Comparison of ENCODE assay signal across 6 cellular contexts in genomic region chrX:13480780-13481179, GRCh38.
DNase-seq lines count a peak whose midpoint lies in the region; ATAC-seq, FAIRE-seq and TF ChIP-seq lines count a peak whose summit lies in the region.
"Not testable (repeated sequence)": the region's sequence is repeated elsewhere in the genome, so short reads cannot be mapped to it uniquely, and the experiment has no call there.

No MANE protein-coding gene starts in this region.

- H2BK15ac ChIP-seq in H1 (ENCODE audit: low read length): not testable (repeated sequence)

- not testable (repeated sequence) for TF ChIP-seq CTCF in HEK293 (tag by site-specific recombination; IDR thresholded peaks at IDR 0.05); K562 (IDR thresholded peaks at IDR 0.05 in 2 of 3, conservative IDR thresholded peaks at IDR 0.05 in 1 of 3; ENCODE audit: insufficient read depth in 2 of 3, low read depth in 1 of 3, low read length in 3 of 3); H1 (IDR thresholded peaks at IDR 0.05; ENCODE audit: control extremely low read depth in 1 of 3, insufficient read depth in 1 of 3, low read depth in 1 of 3, low read length in 3 of 3); endothelial cell of umbilical vein (IDR thresholded peaks at IDR 0.05; ENCODE audit: extremely low read depth in 1 of 2, insufficient read depth in 1 of 2, low read depth in 1 of 2, low read length in 2 of 2)

- TF ChIP-seq POLR2A in K562 (conservative IDR thresholded peaks at IDR 0.05); H1 (IDR thresholded peaks at IDR 0.05; ENCODE audit: control extremely low read depth in 1 of 2, low read depth in 2 of 2, low read length in 2 of 2); endothelial cell of umbilical vein (IDR thresholded peaks at IDR 0.05; ENCODE audit: low read depth, low read length): not testable (repeated sequence)

- POLR2A ChIA-PET in HEK293 (lab: Yijun Ruan, JAX); K562 (lab: Yijun Ruan, JAX); H1 (lab: Charles Lee; ENCODE audit: partially characterized antibody); endothelial cell of umbilical vein (lab: Charles Lee): not testable (repeated sequence)

- BruUV-seq in K562 (replicated peaks; lab: Mats Ljungman, UMichigan); endothelial cell of umbilical vein (replicated peaks; lab: Mats Ljungman, UMichigan): not testable (repeated sequence)

- not testable (repeated sequence) for H3K9ac ChIP-seq in K562 (ENCODE audit: insufficient read depth in 1 of 2, low read depth in 2 of 2, low read length in 2 of 2); H1 (replicated peaks in 1 of 4; ENCODE audit: extremely low read depth in 1 of 4, low read depth in 3 of 4, low read length in 3 of 4); endothelial cell of umbilical vein (replicated peaks; ENCODE audit: extremely low read depth, insufficient read depth, low read length)

- dilution Hi-C loops in endothelial cell of umbilical vein (cut with MboI; ENCODE audit: extremely low pct_ligation_motif_present, low sequenced_read_pairs): not testable (repeated sequence)

- not testable (repeated sequence) for H4K20me1 ChIP-seq in K562 (replicated peaks; ENCODE audit: control insufficient read depth, insufficient read depth, low read length); H1 (replicated peaks in 1 of 2; ENCODE audit: control insufficient read depth in 1 of 2, insufficient read depth in 2 of 2, low read length in 2 of 2); endothelial cell of umbilical vein (replicated peaks; ENCODE audit: control insufficient read depth, extremely low read depth, insufficient read depth, low read length)

- not testable (repeated sequence) for H3K27me3 ChIP-seq in K562 (ENCODE audit: control insufficient read depth in 2 of 2, insufficient read depth in 2 of 2, low read length in 2 of 2); H1 (replicated peaks in 1 of 4; ENCODE audit: control insufficient read depth in 3 of 4, extremely low read depth in 1 of 4, insufficient read depth in 3 of 4, low read length in 3 of 4); endothelial cell of umbilical vein (ENCODE audit: control insufficient read depth in 2 of 2, insufficient read depth in 2 of 2, low read length in 2 of 2); small intestine (ENCODE audit: control insufficient read depth in 2 of 2, insufficient read depth in 2 of 2, low read length in 2 of 2)

- not testable (repeated sequence) for H2AFZ ChIP-seq in K562 (ENCODE audit: low read depth, low read length); H1 (ENCODE audit: low read length); endothelial cell of umbilical vein (ENCODE audit: low read depth, low read length)

- H3K27ac ChIP-seq in HEK293 (ENCODE audit: extremely low read depth, low read depth, low read length); K562 (ENCODE audit: extremely low read depth, low read depth, low read length); H1 (ENCODE audit: low read depth, low read length); endothelial cell of umbilical vein (ENCODE audit: insufficient read depth, low read depth, low read length); small intestine (ENCODE audit: low read depth in 1 of 2, low read length in 1 of 2): not testable (repeated sequence)

- H4K91ac ChIP-seq in H1 (replicated peaks; ENCODE audit: insufficient read length, low read length): not testable (repeated sequence)

- not testable (repeated sequence) for H3K4me3 ChIP-seq in HEK293 (ENCODE audit: low read depth, low read length); K562; H1 (ENCODE audit: extremely low read depth in 1 of 4, insufficient read depth in 2 of 4, low read depth in 3 of 4, low read length in 4 of 4); endothelial cell of umbilical vein (replicated peaks in 1 of 3; ENCODE audit: insufficient read depth in 1 of 3, low read depth in 1 of 3, low read length in 3 of 3); small intestine (ENCODE audit: low read depth in 1 of 2, low read length in 2 of 2)

- ATAC-seq in K562: not testable (repeated sequence)

- H4K8ac ChIP-seq in H1 (ENCODE audit: extremely low read depth, insufficient read depth, low read length): not testable (repeated sequence)

- H3K79me1 ChIP-seq in H1 (ENCODE audit: low read depth, low read length): not testable (repeated sequence)

- not testable (repeated sequence) for H3K4me1 ChIP-seq in HEK293 (ENCODE audit: control insufficient read depth, insufficient read depth, low read length); K562 (replicated peaks in 1 of 2; ENCODE audit: control insufficient read depth in 2 of 2, insufficient read depth in 2 of 2, low read length in 2 of 2); H1 (replicated peaks in 1 of 4; ENCODE audit: control insufficient read depth in 3 of 4, insufficient read depth in 4 of 4, low read length in 3 of 4); endothelial cell of umbilical vein (ENCODE audit: control insufficient read depth, extremely low read depth, insufficient read depth, low read length); small intestine (ENCODE audit: control insufficient read depth in 2 of 2, insufficient read depth in 1 of 2, low read depth in 1 of 2, low read length in 1 of 2)

- not testable (repeated sequence) for DNase-seq in K562 (ENCODE audit: extremely low read depth in 1 of 4, low spot score in 3 of 4); H1 (ENCODE audit: low read depth in 1 of 2, low spot score in 2 of 2); endothelial cell of umbilical vein (ENCODE audit: low read depth, low spot score); small intestine

- H3K23me2 ChIP-seq in H1 (ENCODE audit: low read depth, low read length): not testable (repeated sequence)

- not testable (repeated sequence) for H3K4me1 Mint-ChIP-seq in activated naive CD4-positive, alpha-beta T cell treated with anti-CD3 and anti-CD28 coated beads, Interleukin-2, amount 50 U/mL, for 24 hours

- not testable (repeated sequence) for H2AK5ac ChIP-seq in H1 (ENCODE audit: low read depth, low read length)

- 3% methylated on average over 2 of the region's 2 CpGs for WGBS in K562 (ENCODE audit: insufficient coverage, low coverage, missing lambda C conversion rate)
- WGBS in H1 (ENCODE audit: extremely low coverage in 1 of 2, insufficient coverage in 1 of 2, insufficient read length in 1 of 2, insufficient replicate concordance in 2 of 2, low coverage in 1 of 2, low lambda C conversion rate in 2 of 2, missing lambda C conversion rate in 1 of 2), 2 experiments: no CpG with 5 or more reads among the region's 2 CpGs
- WGBS in small intestine, 3 donors: 75 to 100% (median 85%) methylated on average over 2 of the region's 2 CpGs

- H3K4me2 ChIP-seq in K562 (ENCODE audit: insufficient read depth, low read length); H1 (ENCODE audit: insufficient read depth in 1 of 2, low read depth in 2 of 2, low read length in 2 of 2); endothelial cell of umbilical vein (ENCODE audit: insufficient read depth, low read length): not testable (repeated sequence)

- H3K9me3 ChIP-seq in HEK293 (ENCODE audit: control insufficient read depth, insufficient read depth, low read depth, low read length); K562 (replicated peaks; ENCODE audit: control insufficient read depth, insufficient read depth, low read depth, low read length); H1 (ENCODE audit: insufficient read depth in 2 of 2, low read depth in 1 of 2, low read length in 1 of 2); endothelial cell of umbilical vein (replicated peaks; ENCODE audit: control insufficient read depth, insufficient read depth, low read length); small intestine (ENCODE audit: control insufficient read depth, low read depth): not testable (repeated sequence)

- H2BK20ac ChIP-seq in H1 (ENCODE audit: low read length): not testable (repeated sequence)

- H3K9me3 Mint-ChIP-seq in activated naive CD4-positive, alpha-beta T cell treated with anti-CD3 and anti-CD28 coated beads, Interleukin-2, amount 50 U/mL, for 24 hours: not testable (repeated sequence)

- H3K14ac ChIP-seq in H1 (ENCODE audit: insufficient read length): not testable (repeated sequence)

- H3K18ac ChIP-seq in H1 (ENCODE audit: extremely low read depth, low read length): not testable (repeated sequence)

- H3K36me3 Mint-ChIP-seq in activated naive CD4-positive, alpha-beta T cell treated with anti-CD3 and anti-CD28 coated beads, Interleukin-2, amount 50 U/mL, for 24 hours: not testable (repeated sequence)

- not testable (repeated sequence) for H3K23ac ChIP-seq in H1 (ENCODE audit: insufficient read length)

- H3K27ac Mint-ChIP-seq in activated naive CD4-positive, alpha-beta T cell treated with anti-CD3 and anti-CD28 coated beads, Interleukin-2, amount 50 U/mL, for 24 hours: peak overlapping the region; percentile 35

- H3K4ac ChIP-seq in H1 (replicated peaks; ENCODE audit: insufficient read length, low read depth, low read length): not testable (repeated sequence)

- not testable (repeated sequence) for H4K5ac ChIP-seq in H1 (ENCODE audit: insufficient read length, low read depth, low read length)

- in situ Hi-C loops in K562 (cut with MboI): loop anchor here (25.0 kb wide), 1 partner anchor 668 kb away; no protein-coding TSS in a partner anchor

- CTCF ChIA-PET in HEK293 (lab: Yijun Ruan, JAX): interaction anchor here (0.7 kb wide), 3 partner anchors 9 to 534 kb away, joined by 3 read pairs; no protein-coding TSS in a partner anchor
- CTCF ChIA-PET in K562 (lab: Yijun Ruan, JAX; ENCODE audit: low intra/inter-chr PET ratio); H1 (lab: Charles Lee; ENCODE audit: partially characterized antibody); endothelial cell of umbilical vein (lab: Charles Lee): not testable (repeated sequence)

- not testable (repeated sequence) for H3K56ac ChIP-seq in H1 (replicated peaks; ENCODE audit: insufficient read length, low read depth, low read length)

- H3K27me3 Mint-ChIP-seq in activated naive CD4-positive, alpha-beta T cell treated with anti-CD3 and anti-CD28 coated beads, Interleukin-2, amount 50 U/mL, for 24 hours: not testable (repeated sequence)

- not testable (repeated sequence) for H2BK12ac ChIP-seq in H1 (ENCODE audit: low read depth, low read length)

- TF ChIP-seq EP300 in K562 (IDR thresholded peaks at IDR 0.05; ENCODE audit: low read length); H1 (IDR thresholded peaks at IDR 0.05; ENCODE audit: borderline replicate concordance in 1 of 2, low read depth in 2 of 2, low read length in 2 of 2): not testable (repeated sequence)

- not testable (repeated sequence) for H3K4me3 Mint-ChIP-seq in activated naive CD4-positive, alpha-beta T cell treated with anti-CD3 and anti-CD28 coated beads, Interleukin-2, amount 50 U/mL, for 24 hours

- H3K79me2 ChIP-seq in K562 (ENCODE audit: control insufficient read depth, insufficient read depth, low read length); H1 (ENCODE audit: control insufficient read depth in 1 of 2, insufficient read depth in 2 of 2, low read length in 2 of 2); endothelial cell of umbilical vein (ENCODE audit: control insufficient read depth, insufficient read depth, low read length): not testable (repeated sequence)

- intact Hi-C loops in K562 (cut with micrococcal nuclease): loop anchor here (10.0 kb wide), 3 partner anchors 126 to 656 kb away; no protein-coding TSS in a partner anchor
- intact Hi-C loops in endothelial cell of umbilical vein (cut with micrococcal nuclease): not testable (repeated sequence)

- not testable (repeated sequence) for FAIRE-seq in K562 (lab: Jason Lieb, UNC)
- FAIRE-seq in H1 (lab: Jason Lieb, UNC) (peak; percentile 7), endothelial cell of umbilical vein (lab: Jason Lieb, UNC) (peak; percentile 52), small intestine (lab: Jason Lieb, UNC) (peak; percentile 57)

- TF ChIP-seq RAD21 in K562 (CRISPR knock-in tag; conservative IDR thresholded peaks at IDR 0.05 in 1 of 2, IDR thresholded peaks at IDR 0.05 in 1 of 2); H1 (IDR thresholded peaks at IDR 0.05 in 1 of 2, conservative IDR thresholded peaks at IDR 0.05 in 1 of 2; ENCODE audit: low read depth in 2 of 2, low read length in 2 of 2): not testable (repeated sequence)

- not testable (repeated sequence) for H2BK120ac ChIP-seq in H1 (replicated peaks; ENCODE audit: low read depth, low read length)

- H2BK5ac ChIP-seq in H1 (ENCODE audit: low read depth, low read length): not testable (repeated sequence)

- H3K9me1 ChIP-seq in K562 (ENCODE audit: control insufficient read depth, insufficient read depth, low read length); endothelial cell of umbilical vein (replicated peaks; ENCODE audit: control insufficient read depth, extremely low read depth, insufficient read depth, low read length): not testable (repeated sequence)

- H3K36me3 ChIP-seq in HEK293 (ENCODE audit: control insufficient read depth in 2 of 2, insufficient read depth in 1 of 2, low read length in 2 of 2); K562 (ENCODE audit: control insufficient read depth, insufficient read depth, low read length); H1 (ENCODE audit: control insufficient read depth in 2 of 4, insufficient read depth in 4 of 4, low read length in 3 of 4); endothelial cell of umbilical vein (ENCODE audit: control insufficient read depth in 2 of 2, extremely low read depth in 1 of 2, insufficient read depth in 2 of 2, low read length in 2 of 2); small intestine (ENCODE audit: control insufficient read depth in 2 of 2, insufficient read depth in 2 of 2, low read length in 2 of 2): not testable (repeated sequence)
